1 cellular context compared by ENCODE assay signal in the genomic region with DNA sequence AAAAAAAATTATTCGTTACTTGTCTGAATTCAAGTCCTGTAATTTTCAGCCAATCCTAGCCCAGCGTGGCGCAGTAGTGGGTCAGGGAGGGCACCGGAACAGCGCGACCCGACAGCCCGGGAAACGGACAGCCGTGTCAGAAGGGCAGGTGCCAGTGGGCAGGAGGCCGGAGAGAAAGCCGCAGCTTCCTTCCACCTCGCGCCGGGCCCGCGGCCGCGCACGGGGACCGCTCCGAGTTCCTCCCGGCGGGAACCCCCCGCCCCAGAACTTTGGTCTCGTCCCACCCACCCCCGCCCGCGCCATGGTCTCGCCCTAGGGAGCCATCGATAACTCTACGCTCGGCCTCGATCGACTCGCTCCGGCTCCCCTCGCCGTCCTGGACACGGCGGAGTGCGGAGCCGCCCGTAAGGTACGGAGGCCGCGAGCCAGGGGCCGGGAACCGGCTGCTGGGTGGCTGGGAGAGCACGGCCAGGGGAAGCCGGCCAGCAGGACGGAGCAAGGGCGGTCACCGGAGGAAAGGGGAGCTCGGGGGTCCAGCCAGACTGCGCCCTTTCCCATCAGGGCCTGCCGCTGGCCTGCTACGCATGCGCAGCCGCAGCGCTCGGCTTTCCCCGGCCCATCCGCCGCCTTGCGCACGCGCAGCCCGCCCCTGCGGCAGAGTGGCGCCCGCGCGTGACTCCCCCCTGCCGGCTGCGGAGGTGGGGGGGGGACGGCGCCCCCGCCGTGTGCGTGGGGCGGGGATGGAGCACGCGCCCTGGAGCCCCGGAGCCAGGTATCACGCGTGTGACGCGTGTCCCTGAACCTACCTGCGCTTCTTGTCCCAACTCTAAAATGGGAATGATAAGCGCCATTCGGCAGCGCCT.
TF ChIP-seq lines count a peak whose summit lies in the region.

A gene with protein sequence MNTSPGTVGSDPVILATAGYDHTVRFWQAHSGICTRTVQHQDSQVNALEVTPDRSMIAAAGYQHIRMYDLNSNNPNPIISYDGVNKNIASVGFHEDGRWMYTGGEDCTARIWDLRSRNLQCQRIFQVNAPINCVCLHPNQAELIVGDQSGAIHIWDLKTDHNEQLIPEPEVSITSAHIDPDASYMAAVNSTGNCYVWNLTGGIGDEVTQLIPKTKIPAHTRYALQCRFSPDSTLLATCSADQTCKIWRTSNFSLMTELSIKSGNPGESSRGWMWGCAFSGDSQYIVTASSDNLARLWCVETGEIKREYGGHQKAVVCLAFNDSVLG (plus strand): TSS at position 351 of the 863 bp plus-strand sequence. CDS start 632 bp downstream, outside the sequence.

TF ChIP-seq in HepG2, 621 proteins besides CTCF, POLR2A, EP300 and RAD21 (continued from another document and continues in another):
- TF ChIP-seq, protein P1, sequence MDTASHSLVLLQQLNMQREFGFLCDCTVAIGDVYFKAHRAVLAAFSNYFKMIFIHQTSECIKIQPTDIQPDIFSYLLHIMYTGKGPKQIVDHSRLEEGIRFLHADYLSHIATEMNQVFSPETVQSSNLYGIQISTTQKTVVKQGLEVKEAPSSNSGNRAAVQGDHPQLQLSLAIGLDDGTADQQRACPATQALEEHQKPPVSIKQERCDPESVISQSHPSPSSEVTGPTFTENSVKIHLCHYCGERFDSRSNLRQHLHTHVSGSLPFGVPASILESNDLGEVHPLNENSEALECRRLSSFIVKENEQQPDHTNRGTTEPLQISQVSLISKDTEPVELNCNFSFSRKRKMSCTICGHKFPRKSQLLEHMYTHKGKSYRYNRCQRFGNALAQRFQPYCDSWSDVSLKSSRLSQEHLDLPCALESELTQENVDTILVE (CRISPR knock-in tag; IDR thresholded peaks at IDR 0.05) = peak; percentile 54; the same call in 1 of the 2 replicates
- TF ChIP-seq GZF1 (CRISPR knock-in tag; IDR thresholded peaks at IDR 0.05) (no peak), ZNF451 (CRISPR knock-in tag; IDR thresholded peaks at IDR 0.05) (peak; percentile 35; the same call in 1 of the 2 replicates), FIP1L1 (IDR thresholded peaks at IDR 0.05; ENCODE audit: borderline replicate concordance, insufficient read depth, low read depth, low read length) (no peak), U2AF1 (optimal IDR thresholded peaks at IDR 0.05; ENCODE audit: low read depth, low read length) (no peak), FOXM1 (CRISPR knock-in tag; IDR thresholded peaks at IDR 0.05) (0 out of 2 replicates have a peak, but pooled peaks have one; percentile 57), ZNF225 (CRISPR knock-in tag; IDR thresholded peaks at IDR 0.05) (0 out of 2 replicates have a peak, but pooled peaks have one; percentile 46), ZNF331 (CRISPR knock-in tag; IDR thresholded peaks at IDR 0.05) (0 out of 2 replicates have a peak, but pooled peaks have one; percentile 3), SMARCC2 (IDR thresholded peaks at IDR 0.05) (no peak), ZNF530 (CRISPR knock-in tag; IDR thresholded peaks at IDR 0.05; ENCODE audit: low read depth) (no peak), ZNF460 (CRISPR knock-in tag; IDR thresholded peaks at IDR 0.05; ENCODE audit: borderline replicate concordance) (no peak), EED (CRISPR knock-in tag; IDR thresholded peaks at IDR 0.05) (no peak), SATB2 (CRISPR knock-in tag; IDR thresholded peaks at IDR 0.05) (0 out of 2 replicates have a peak, but pooled peaks have one; percentile 53), AGO2 (optimal IDR thresholded peaks at IDR 0.05; ENCODE audit: low read depth, low read length) (no peak), MXI1 (IDR thresholded peaks at IDR 0.05; ENCODE audit: borderline replicate concordance, low read depth, low read length) (peak; percentile 59; the same call in 1 of the 3 replicates), KDM6A (CRISPR knock-in tag; IDR thresholded peaks at IDR 0.05; ENCODE audit: low read depth) (no peak), PTBP1 (IDR thresholded peaks at IDR 0.05; ENCODE audit: low read depth, low read length, poor library complexity, severe bottlenecking) (peak; percentile 71), ARNTL (CRISPR knock-in tag; IDR thresholded peaks at IDR 0.05) (no peak), PCBP1 (IDR thresholded peaks at IDR 0.05; ENCODE audit: borderline replicate concordance, low read depth, low read length) (no peak), ZNF782 (CRISPR knock-in tag; IDR thresholded peaks at IDR 0.05; ENCODE audit: borderline replicate concordance) (no peak; the same call in none of the 2 replicates), ZNF577 (CRISPR knock-in tag; IDR thresholded peaks at IDR 0.05; ENCODE audit: borderline replicate concordance, low read depth) (0 out of 2 replicates have a peak, but pooled peaks have one; percentile 41), ZNF235 (CRISPR knock-in tag; IDR thresholded peaks at IDR 0.05; ENCODE audit: borderline replicate concordance) (peak; percentile 93; the same call in 1 of the 2 replicates), ZNF775 (CRISPR knock-in tag; IDR thresholded peaks at IDR 0.05; ENCODE audit: borderline replicate concordance) (no peak)
- TF ChIP-seq, protein P2, sequence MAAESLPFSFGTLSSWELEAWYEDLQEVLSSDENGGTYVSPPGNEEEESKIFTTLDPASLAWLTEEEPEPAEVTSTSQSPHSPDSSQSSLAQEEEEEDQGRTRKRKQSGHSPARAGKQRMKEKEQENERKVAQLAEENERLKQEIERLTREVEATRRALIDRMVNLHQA (CRISPR knock-in tag; IDR thresholded peaks at IDR 0.05) = no peak
- TF ChIP-seq, protein P3, sequence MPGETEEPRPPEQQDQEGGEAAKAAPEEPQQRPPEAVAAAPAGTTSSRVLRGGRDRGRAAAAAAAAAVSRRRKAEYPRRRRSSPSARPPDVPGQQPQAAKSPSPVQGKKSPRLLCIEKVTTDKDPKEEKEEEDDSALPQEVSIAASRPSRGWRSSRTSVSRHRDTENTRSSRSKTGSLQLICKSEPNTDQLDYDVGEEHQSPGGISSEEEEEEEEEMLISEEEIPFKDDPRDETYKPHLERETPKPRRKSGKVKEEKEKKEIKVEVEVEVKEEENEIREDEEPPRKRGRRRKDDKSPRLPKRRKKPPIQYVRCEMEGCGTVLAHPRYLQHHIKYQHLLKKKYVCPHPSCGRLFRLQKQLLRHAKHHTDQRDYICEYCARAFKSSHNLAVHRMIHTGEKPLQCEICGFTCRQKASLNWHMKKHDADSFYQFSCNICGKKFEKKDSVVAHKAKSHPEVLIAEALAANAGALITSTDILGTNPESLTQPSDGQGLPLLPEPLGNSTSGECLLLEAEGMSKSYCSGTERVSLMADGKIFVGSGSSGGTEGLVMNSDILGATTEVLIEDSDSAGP (CRISPR knock-in tag; IDR thresholded peaks at IDR 0.05; ENCODE audit: borderline replicate concordance) = peak; percentile 61; the same call in 1 of the 2 replicates
- TF ChIP-seq, protein P4, sequence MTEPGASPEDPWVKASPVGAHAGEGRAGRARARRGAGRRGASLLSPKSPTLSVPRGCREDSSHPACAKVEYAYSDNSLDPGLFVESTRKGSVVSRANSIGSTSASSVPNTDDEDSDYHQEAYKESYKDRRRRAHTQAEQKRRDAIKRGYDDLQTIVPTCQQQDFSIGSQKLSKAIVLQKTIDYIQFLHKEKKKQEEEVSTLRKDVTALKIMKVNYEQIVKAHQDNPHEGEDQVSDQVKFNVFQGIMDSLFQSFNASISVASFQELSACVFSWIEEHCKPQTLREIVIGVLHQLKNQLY (CRISPR knock-in tag; IDR thresholded peaks at IDR 0.05) = peak; percentile 76
- TF ChIP-seq, protein P5, sequence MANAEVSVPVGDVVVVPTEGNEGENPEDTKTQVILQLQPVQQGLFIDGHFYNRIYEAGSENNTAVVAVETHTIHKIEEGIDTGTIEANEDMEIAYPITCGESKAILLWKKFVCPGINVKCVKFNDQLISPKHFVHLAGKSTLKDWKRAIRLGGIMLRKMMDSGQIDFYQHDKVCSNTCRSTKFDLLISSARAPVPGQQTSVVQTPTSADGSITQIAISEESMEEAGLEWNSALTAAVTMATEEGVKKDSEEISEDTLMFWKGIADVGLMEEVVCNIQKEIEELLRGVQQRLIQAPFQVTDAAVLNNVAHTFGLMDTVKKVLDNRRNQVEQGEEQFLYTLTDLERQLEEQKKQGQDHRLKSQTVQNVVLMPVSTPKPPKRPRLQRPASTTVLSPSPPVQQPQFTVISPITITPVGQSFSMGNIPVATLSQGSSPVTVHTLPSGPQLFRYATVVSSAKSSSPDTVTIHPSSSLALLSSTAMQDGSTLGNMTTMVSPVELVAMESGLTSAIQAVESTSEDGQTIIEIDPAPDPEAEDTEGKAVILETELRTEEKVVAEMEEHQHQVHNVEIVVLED (CRISPR knock-in tag; IDR thresholded peaks at IDR 0.05; ENCODE audit: borderline replicate concordance) = peak; percentile 82
- TF ChIP-seq, protein P6, sequence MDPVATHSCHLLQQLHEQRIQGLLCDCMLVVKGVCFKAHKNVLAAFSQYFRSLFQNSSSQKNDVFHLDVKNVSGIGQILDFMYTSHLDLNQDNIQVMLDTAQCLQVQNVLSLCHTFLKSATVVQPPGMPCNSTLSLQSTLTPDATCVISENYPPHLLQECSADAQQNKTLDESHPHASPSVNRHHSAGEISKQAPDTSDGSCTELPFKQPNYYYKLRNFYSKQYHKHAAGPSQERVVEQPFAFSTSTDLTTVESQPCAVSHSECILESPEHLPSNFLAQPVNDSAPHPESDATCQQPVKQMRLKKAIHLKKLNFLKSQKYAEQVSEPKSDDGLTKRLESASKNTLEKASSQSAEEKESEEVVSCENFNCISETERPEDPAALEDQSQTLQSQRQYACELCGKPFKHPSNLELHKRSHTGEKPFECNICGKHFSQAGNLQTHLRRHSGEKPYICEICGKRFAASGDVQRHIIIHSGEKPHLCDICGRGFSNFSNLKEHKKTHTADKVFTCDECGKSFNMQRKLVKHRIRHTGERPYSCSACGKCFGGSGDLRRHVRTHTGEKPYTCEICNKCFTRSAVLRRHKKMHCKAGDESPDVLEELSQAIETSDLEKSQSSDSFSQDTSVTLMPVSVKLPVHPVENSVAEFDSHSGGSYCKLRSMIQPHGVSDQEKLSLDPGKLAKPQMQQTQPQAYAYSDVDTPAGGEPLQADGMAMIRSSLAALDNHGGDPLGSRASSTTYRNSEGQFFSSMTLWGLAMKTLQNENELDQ (CRISPR knock-in tag; IDR thresholded peaks at IDR 0.05; ENCODE audit: borderline replicate concordance) = 0 out of 2 replicates have a peak, but pooled peaks have one; percentile 44
- TF ChIP-seq, protein P7, sequence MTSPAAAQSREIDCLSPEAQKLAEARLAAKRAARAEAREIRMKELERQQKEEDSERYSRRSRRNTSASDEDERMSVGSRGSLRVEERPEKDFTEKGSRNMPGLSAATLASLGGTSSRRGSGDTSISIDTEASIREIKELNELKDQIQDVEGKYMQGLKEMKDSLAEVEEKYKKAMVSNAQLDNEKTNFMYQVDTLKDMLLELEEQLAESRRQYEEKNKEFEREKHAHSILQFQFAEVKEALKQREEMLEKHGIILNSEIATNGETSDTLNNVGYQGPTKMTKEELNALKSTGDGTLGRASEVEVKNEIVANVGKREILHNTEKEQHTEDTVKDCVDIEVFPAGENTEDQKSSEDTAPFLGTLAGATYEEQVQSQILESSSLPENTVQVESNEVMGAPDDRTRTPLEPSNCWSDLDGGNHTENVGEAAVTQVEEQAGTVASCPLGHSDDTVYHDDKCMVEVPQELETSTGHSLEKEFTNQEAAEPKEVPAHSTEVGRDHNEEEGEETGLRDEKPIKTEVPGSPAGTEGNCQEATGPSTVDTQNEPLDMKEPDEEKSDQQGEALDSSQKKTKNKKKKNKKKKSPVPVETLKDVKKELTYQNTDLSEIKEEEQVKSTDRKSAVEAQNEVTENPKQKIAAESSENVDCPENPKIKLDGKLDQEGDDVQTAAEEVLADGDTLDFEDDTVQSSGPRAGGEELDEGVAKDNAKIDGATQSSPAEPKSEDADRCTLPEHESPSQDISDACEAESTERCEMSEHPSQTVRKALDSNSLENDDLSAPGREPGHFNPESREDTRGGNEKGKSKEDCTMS (CRISPR knock-in tag; conservative IDR thresholded peaks at IDR 0.05) = no peak
- TF ChIP-seq, protein P8, sequence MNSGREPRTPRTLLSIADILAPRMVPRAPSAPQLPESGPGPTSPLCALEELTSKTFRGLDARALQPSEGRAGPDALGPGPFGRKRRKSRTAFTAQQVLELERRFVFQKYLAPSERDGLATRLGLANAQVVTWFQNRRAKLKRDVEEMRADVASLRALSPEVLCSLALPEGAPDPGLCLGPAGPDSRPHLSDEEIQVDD (CRISPR knock-in tag; IDR thresholded peaks at IDR 0.05; ENCODE audit: borderline replicate concordance) = peak; percentile 88; the same call in 1 of the 2 replicates
- TF ChIP-seq, protein P9, sequence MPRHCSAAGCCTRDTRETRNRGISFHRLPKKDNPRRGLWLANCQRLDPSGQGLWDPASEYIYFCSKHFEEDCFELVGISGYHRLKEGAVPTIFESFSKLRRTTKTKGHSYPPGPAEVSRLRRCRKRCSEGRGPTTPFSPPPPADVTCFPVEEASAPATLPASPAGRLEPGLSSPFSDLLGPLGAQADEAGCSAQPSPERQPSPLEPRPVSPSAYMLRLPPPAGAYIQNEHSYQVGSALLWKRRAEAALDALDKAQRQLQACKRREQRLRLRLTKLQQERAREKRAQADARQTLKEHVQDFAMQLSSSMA (CRISPR knock-in tag; IDR thresholded peaks at IDR 0.05) = peak; percentile 60; the same call in 1 of the 2 replicates
- TF ChIP-seq, protein P10, sequence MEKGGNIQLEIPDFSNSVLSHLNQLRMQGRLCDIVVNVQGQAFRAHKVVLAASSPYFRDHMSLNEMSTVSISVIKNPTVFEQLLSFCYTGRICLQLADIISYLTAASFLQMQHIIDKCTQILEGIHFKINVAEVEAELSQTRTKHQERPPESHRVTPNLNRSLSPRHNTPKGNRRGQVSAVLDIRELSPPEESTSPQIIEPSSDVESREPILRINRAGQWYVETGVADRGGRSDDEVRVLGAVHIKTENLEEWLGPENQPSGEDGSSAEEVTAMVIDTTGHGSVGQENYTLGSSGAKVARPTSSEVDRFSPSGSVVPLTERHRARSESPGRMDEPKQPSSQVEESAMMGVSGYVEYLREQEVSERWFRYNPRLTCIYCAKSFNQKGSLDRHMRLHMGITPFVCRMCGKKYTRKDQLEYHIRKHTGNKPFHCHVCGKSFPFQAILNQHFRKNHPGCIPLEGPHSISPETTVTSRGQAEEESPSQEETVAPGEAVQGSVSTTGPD (CRISPR knock-in tag; IDR thresholded peaks at IDR 0.05) = no peak
- TF ChIP-seq, protein P11, sequence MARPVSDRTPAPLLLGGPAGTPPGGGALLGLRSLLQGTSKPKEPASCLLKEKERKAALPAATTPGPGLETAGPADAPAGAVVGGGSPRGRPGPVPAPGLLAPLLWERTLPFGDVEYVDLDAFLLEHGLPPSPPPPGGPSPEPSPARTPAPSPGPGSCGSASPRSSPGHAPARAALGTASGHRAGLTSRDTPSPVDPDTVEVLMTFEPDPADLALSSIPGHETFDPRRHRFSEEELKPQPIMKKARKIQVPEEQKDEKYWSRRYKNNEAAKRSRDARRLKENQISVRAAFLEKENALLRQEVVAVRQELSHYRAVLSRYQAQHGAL (CRISPR knock-in tag; IDR thresholded peaks at IDR 0.05; ENCODE audit: not compliant biosample characterization) = no peak
- TF ChIP-seq, protein P12, sequence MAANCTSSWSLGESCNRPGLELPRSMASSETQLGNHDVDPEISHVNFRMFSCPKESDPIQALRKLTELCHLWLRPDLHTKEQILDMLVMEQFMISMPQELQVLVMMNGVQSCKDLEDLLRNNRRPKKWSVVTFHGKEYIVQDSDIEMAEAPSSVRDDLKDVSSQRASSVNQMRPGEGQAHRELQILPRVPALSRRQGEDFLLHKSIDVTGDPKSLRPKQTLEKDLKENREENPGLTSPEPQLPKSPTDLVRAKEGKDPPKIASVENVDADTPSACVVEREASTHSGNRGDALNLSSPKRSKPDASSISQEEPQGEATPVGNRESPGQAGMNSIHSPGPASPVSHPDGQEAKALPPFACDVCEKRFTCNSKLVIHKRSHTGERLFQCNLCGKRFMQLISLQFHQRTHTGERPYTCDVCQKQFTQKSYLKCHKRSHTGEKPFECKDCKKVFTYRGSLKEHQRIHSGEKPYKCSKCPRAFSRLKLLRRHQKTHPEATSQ (CRISPR knock-in tag; IDR thresholded peaks at IDR 0.05; ENCODE audit: borderline replicate concordance) = 0 out of 2 replicates have a peak, but pooled peaks have one; percentile 36
